Comparison of ENCODE assay signal across 19 cellular contexts in genomic region chr3:52183786-52184445, GRCh38. TPM values are rescaled to one million over a fixed set of nuclear protein-coding genes. Genes with fewer than 3 reads are reported as not detected.
"Had no signal": no experiment of that assay in that cellular context is flagged by ENCODE, and none has a peak within 500 bp of the region (broad histone marks: within the 10 kb centered on the region; RNA-seq: fewer than 3 reads in every experiment).

No MANE protein-coding gene starts in this region.

- H3K4me1 ChIP-seq: foreskin keratinocyte, suprapubic skin had no signal

- H3K27me3 ChIP-seq: brain microvascular endothelial cell, foreskin keratinocyte, suprapubic skin had no signal

- H3K27ac ChIP-seq: brain microvascular endothelial cell, foreskin keratinocyte, skin epidermis, suprapubic skin had no signal

- H3K9me3 ChIP-seq: suprapubic skin had no signal

- H3K4me3 ChIP-seq: skin epidermis, suprapubic skin had no signal

- H3K36me3 ChIP-seq: brain microvascular endothelial cell, suprapubic skin had no signal

- ATAC-seq: activated CD8-positive, alpha-beta T cell treated with anti-CD3 and anti-CD28 coated beads, Interleukin-2, amount 10 ng/mL, durations not matched to agents 7 days and 5 days; foreskin keratinocyte; left colon had no signal

- DNase-seq: activated CD4-positive, alpha-beta T cell treated with anti-CD3 and anti-CD28 coated beads, Interleukin-2, amount 10 ng/mL, durations not matched to agents 24 days and 14 days; activated CD4-positive, CD25-positive, alpha-beta regulatory T cell; activated CD8-positive, alpha-beta memory T cell treated with anti-CD3 and anti-CD28 coated beads, Interleukin-2, amount 50 U/mL, for 4 hours; activated CD8-positive, alpha-beta T cell treated with anti-CD3 and anti-CD28 coated beads, Interleukin-2, amount 10 ng/mL, durations not matched to agents 7 days and 5 days; activated gamma-delta T cell; activated naive CD8-positive, alpha-beta T cell treated with anti-CD3 and anti-CD28 coated beads, Interleukin-2, amount 10 ng/mL, durations not matched to agents 7 days and 5 days; activated T-cell treated with anti-CD3 and anti-CD28 coated beads, Interleukin-2, amount 50 U/mL, for 48 hours; anterior cingulate cortex; brain microvascular endothelial cell; cortex of kidney; effector CD8-positive, alpha-beta T cell; foreskin keratinocyte; left colon; midbrain; stimulated activated CD4-positive, alpha-beta T cell treated with anti-CD3 and anti-CD28 coated beads, Interleukin-4, amount 100 ng/mL, for 24 hours; SW 1271 had no signal

RNA-seq across cellular contexts. Expression of gene TLR9, which starts 41.5 kb away (rescaled TPM):
- total RNA-seq: foreskin keratinocyte, lung microvascular endothelial cell had no signal
